Comparison of ENCODE assay signal across 23 cellular contexts in genomic region chrX:16039363-16039762, GRCh38.
DNase-seq lines count a peak whose midpoint lies in the region; ATAC-seq, FAIRE-seq and TF ChIP-seq lines count a peak whose summit lies in the region.
"Had no signal": no experiment of that assay in that cellular context is flagged by ENCODE, and none has a peak within 500 bp of the region (broad histone marks: within the 10 kb centered on the region; RNA-seq: fewer than 3 reads in every experiment).

No MANE protein-coding gene starts in this region.

- no peaks in the 10 kb centered on the region for H3K27me3 Mint-ChIP-seq in mesothelial cell of epicardium (ENCODE audit: low read depth)

- no peaks in the 10 kb centered on the region for H3K9me3 ChIP-seq in GM12878 (replicated peaks; ENCODE audit: control insufficient read depth, insufficient read depth, low read length)
- H3K9me3 ChIP-seq: sigmoid colon, transverse colon had no signal

- RAD21 ChIA-PET in GM12878 (lab: Charles Lee; ENCODE audit: unreplicated experiment): interaction anchor here (1.7 kb wide), 1 partner anchor 223 kb away, joined by 3 read pairs; no protein-coding TSS in a partner anchor

- no peak for TF ChIP-seq POLR2A in GM12878 (IDR thresholded peaks at IDR 0.05; ENCODE audit: low read depth, low read length)

- H3K9ac ChIP-seq in GM12878 (ENCODE audit: control insufficient read depth, insufficient read depth, low read length): no peak overlapping the region

- CTCF ChIA-PET in GM12878 (lab: Yijun Ruan, JAX): interaction anchor here (1.0 to 2.1 kb wide), 3 partner anchors 15 to 98 kb away, joined by 3 to 8 read pairs (median 3); partner anchors contain the start of gene GRPR

- no peaks in the 10 kb centered on the region for H3K79me2 ChIP-seq in GM12878 (ENCODE audit: control insufficient read depth, insufficient read depth, low read length)

- intact Hi-C loops in GM12878 (cut with micrococcal nuclease; ENCODE audit: unreplicated experiment): loop anchor here (5.0 kb wide), 1 partner anchor 83 kb away; the partner anchor contains the start of gene GRPR

- no peak for TF ChIP-seq RAD21 in GM12878 (IDR thresholded peaks at IDR 0.05; ENCODE audit: insufficient read depth, low read depth, low read length)

- POLR2A ChIA-PET in GM12878 (lab: Charles Lee): no interaction called here

- H3K27me3 ChIP-seq in GM12878 (replicated peaks in 1 of 2; ENCODE audit: control insufficient read depth in 2 of 2, insufficient read depth in 2 of 2, low read length in 1 of 2): no peaks in the 10 kb centered on the region
- H3K27me3 ChIP-seq: sigmoid colon, transverse colon had no signal

- TF ChIP-seq EP300 in GM12878 (IDR thresholded peaks at IDR 0.05; ENCODE audit: borderline replicate concordance in 1 of 2, control insufficient read depth in 1 of 2, low read depth in 2 of 2, low read length in 2 of 2): no peak

- DNase-seq in GM12878 (ENCODE audit: low read depth, low spot score): no peak
- DNase-seq in DMS 273 treated with DMSO at 0.1 percent for 48 hours (lab: John Stamatoyannopoulos, UW): no peak
- DNase-seq in mesothelial cell of epicardium (ENCODE audit: low spot score in 2 of 2, unreplicated experiment in 2 of 2): no peak
- no peak for DNase-seq in NCI-H524 (lab: John Stamatoyannopoulos, UW)
- DNase-seq: activated CD4-positive, alpha-beta memory T cell treated with anti-CD3 and anti-CD28 coated beads for 36 hours; activated effector memory CD4-positive, alpha-beta T cell treated with Interleukin-2 at 50 U/mL for 16 hours; CD4-positive, CD25-positive, alpha-beta regulatory T cell; KG1; kidney; MM.1S; NCI-H1417 treated with DMSO at 0.1 percent for 48 hours; NCI-H446 treated with DMSO at 0.1 percent for 48 hours; SHP77; sigmoid colon; SW 1271; transverse colon had no signal

- H3K36me3 ChIP-seq in GM12878 (ENCODE audit: control insufficient read depth in 2 of 2, insufficient read depth in 2 of 2, low read length in 1 of 2): no peaks in the 10 kb centered on the region
- H3K36me3 ChIP-seq: sigmoid colon, transverse colon had no signal

- BruUV-seq in GM12878 (replicated peaks; lab: Mats Ljungman, UMichigan): no TSS peak

- H3K4me1 Mint-ChIP-seq in mesothelial cell of epicardium: no peaks in the 10 kb centered on the region
- H3K4me1 Mint-ChIP-seq: CD4-positive, CD25-positive, alpha-beta regulatory T cell had no signal

- ATAC-seq in GM18502 (IDR thresholded peaks at IDR 0.05; ENCODE audit: poor library complexity, unreplicated experiment) (peak; percentile 64), GM18909 (IDR thresholded peaks at IDR 0.05; ENCODE audit: poor library complexity, unreplicated experiment) (peak; percentile 61), GM21825 (IDR thresholded peaks at IDR 0.05; ENCODE audit: unreplicated experiment) (peak; percentile 52), GM12878 (peak; percentile 77)
- ATAC-seq: WTC11 had no signal

- in situ Hi-C loops in GM12878 (cut with MboI): no loop called here

- H2AFZ ChIP-seq in GM12878 (ENCODE audit: control insufficient read depth, low read depth, low read length): no peak overlapping the region

- H3K4me2 ChIP-seq in GM12878 (ENCODE audit: control insufficient read depth, insufficient read depth): no peak overlapping the region

- H3K4me3 Mint-ChIP-seq in mesothelial cell of epicardium: no peak overlapping the region
- H3K4me3 Mint-ChIP-seq: activated CD4-positive, alpha-beta memory T cell treated with anti-CD3 and anti-CD28 coated beads for 36 hours; CD4-positive, CD25-positive, alpha-beta regulatory T cell; WTC11 had no signal

- H3K27ac Mint-ChIP-seq in mesothelial cell of epicardium: no peak overlapping the region
- H3K27ac Mint-ChIP-seq: activated CD4-positive, alpha-beta memory T cell treated with anti-CD3 and anti-CD28 coated beads for 36 hours; progenitor cell of endocrine pancreas; WTC11 had no signal

- no peaks in the 10 kb centered on the region for H4K20me1 ChIP-seq in GM12878 (ENCODE audit: control insufficient read depth, insufficient read depth)

- peak overlapping the region; percentile 4; the same call in 1 of the 2 replicates for H3K27ac ChIP-seq in GM12878 (ENCODE audit: control insufficient read depth, insufficient read depth)
- H3K27ac ChIP-seq: sigmoid colon, transverse colon had no signal

- H3K36me3 Mint-ChIP-seq in mesothelial cell of epicardium: no peaks in the 10 kb centered on the region
- H3K36me3 Mint-ChIP-seq: activated CD4-positive, alpha-beta memory T cell treated with anti-CD3 and anti-CD28 coated beads for 36 hours; CD4-positive, CD25-positive, alpha-beta regulatory T cell had no signal

- peaks cover 3% of the 10 kb centered on the region; the same call in 1 of the 2 replicates for H3K4me1 ChIP-seq in GM12878 (ENCODE audit: control insufficient read depth, insufficient read depth, low read length)
- H3K4me1 ChIP-seq: sigmoid colon, transverse colon had no signal

- H3K4me3 ChIP-seq in GM12878: no peak overlapping the region
- H3K4me3 ChIP-seq: sigmoid colon, transverse colon had no signal

- SMC1A ChIA-PET in GM12878 (lab: Charles Lee; ENCODE audit: uncharacterized antibody, unreplicated experiment): interaction anchor here (0.8 to 2.6 kb wide), 9 partner anchors 15 to 99 kb away, joined by 3 to 16 read pairs (median 3); partner anchors contain the start of gene GRPR

- TF ChIP-seq CTCF in GM12878 (IDR thresholded peaks at IDR 0.05 in 2 of 3, conservative IDR thresholded peaks at IDR 0.05 in 1 of 3; ENCODE audit: control insufficient read depth in 2 of 3, extremely low read depth in 1 of 3, insufficient read depth in 1 of 3, low read depth in 3 of 3, low read length in 3 of 3) (no peak), mesothelial cell of epicardium (IDR thresholded peaks at IDR 0.05; ENCODE audit: unreplicated experiment) (no peak)

- no peak for FAIRE-seq in GM12878 (lab: Jason Lieb, UNC)
- FAIRE-seq: H54, HTR-8/SVneo, kidney had no signal

- H3K9me3 Mint-ChIP-seq in mesothelial cell of epicardium: peaks cover 12% of the 10 kb centered on the region
- H3K9me3 Mint-ChIP-seq: activated CD4-positive, alpha-beta memory T cell treated with anti-CD3 and anti-CD28 coated beads for 36 hours had no signal

TF ChIP-seq in GM12878, 131 proteins besides CTCF, POLR2A, EP300 and RAD21 (continues in another document):
- TF ChIP-seq MEF2A (IDR thresholded peaks at IDR 0.05; ENCODE audit: insufficient read depth, low read depth, low read length): no peak
- TF ChIP-seq MTA2 (IDR thresholded peaks at IDR 0.05; ENCODE audit: low read depth): no peak
- TF ChIP-seq BCL3 (IDR thresholded peaks at IDR 0.05; ENCODE audit: borderline replicate concordance, insufficient read depth, low read depth, low read length, poor library complexity, severe bottlenecking): no peak
- no peak for TF ChIP-seq JUNB (IDR thresholded peaks at IDR 0.05)
- TF ChIP-seq ZBTB33 (IDR thresholded peaks at IDR 0.05): no peak
- TF ChIP-seq IKZF1 (conservative IDR thresholded peaks at IDR 0.05): no peak
- TF ChIP-seq GABPA (IDR thresholded peaks at IDR 0.05; ENCODE audit: low read depth): 0 out of 2 replicates have a peak, but pooled peaks have one; percentile 4
- no peak for TF ChIP-seq WRNIP1 (IDR thresholded peaks at IDR 0.05; ENCODE audit: borderline replicate concordance, low read depth, low read length)
- TF ChIP-seq ZNF622 (IDR thresholded peaks at IDR 0.05): no peak
- no peak for TF ChIP-seq JUND (IDR thresholded peaks at IDR 0.05; ENCODE audit: low read depth, low read length)
- TF ChIP-seq E2F8 (IDR thresholded peaks at IDR 0.05; ENCODE audit: low read depth, partially characterized antibody): no peak
- TF ChIP-seq TCF7 (IDR thresholded peaks at IDR 0.05; ENCODE audit: borderline replicate concordance): no peak
